ENCODE assay signal across 1 cellular context in genomic region chr19:16771618-16772017, GRCh38.
A peak's percentile ranks its signal among the peaks of the same experiment; 100 is the strongest.
TF ChIP-seq lines count a peak whose summit lies in the region.

No MANE protein-coding gene starts in this region.

TF ChIP-seq in HepG2, 621 proteins besides CTCF, POLR2A, EP300 and RAD21 (continued from another document and continues in another):
- no peak for TF ChIP-seq CREB1 (IDR thresholded peaks at IDR 0.05)
- no peak for TF ChIP-seq CREB1 (CRISPR knock-in tag; IDR thresholded peaks at IDR 0.05)
- no peak for TF ChIP-seq DDIT3 (CRISPR knock-in tag; IDR thresholded peaks at IDR 0.05)
- TF ChIP-seq ZNF432 (CRISPR knock-in tag; IDR thresholded peaks at IDR 0.05; ENCODE audit: borderline replicate concordance): no peak
- TF ChIP-seq FOXA1 (IDR thresholded peaks at IDR 0.05): no peak
- TF ChIP-seq FOXA1 (CRISPR knock-in tag; IDR thresholded peaks at IDR 0.05): no peak
- TF ChIP-seq HOXA9 (CRISPR knock-in tag; IDR thresholded peaks at IDR 0.05; ENCODE audit: borderline replicate concordance): no peak
- no peak for TF ChIP-seq ZNF660 (CRISPR knock-in tag; IDR thresholded peaks at IDR 0.05; ENCODE audit: borderline replicate concordance, low read depth)
- TF ChIP-seq GZF1 (CRISPR knock-in tag; IDR thresholded peaks at IDR 0.05): no peak
- TF ChIP-seq ZNF709 (CRISPR knock-in tag; IDR thresholded peaks at IDR 0.05): no peak
- TF ChIP-seq USF2 (IDR thresholded peaks at IDR 0.05; ENCODE audit: low read depth, low read length): no peak
- no peak for TF ChIP-seq USF2 (CRISPR knock-in tag; IDR thresholded peaks at IDR 0.05; ENCODE audit: borderline replicate concordance)
- no peak for TF ChIP-seq ZNF431 (CRISPR knock-in tag; IDR thresholded peaks at IDR 0.05; ENCODE audit: borderline replicate concordance, low read depth)
- no peak for TF ChIP-seq ZNF124 (CRISPR knock-in tag; IDR thresholded peaks at IDR 0.05)
- TF ChIP-seq CAMTA2 (CRISPR knock-in tag; IDR thresholded peaks at IDR 0.05; ENCODE audit: borderline replicate concordance): no peak
- no peak for TF ChIP-seq AKAP8 (CRISPR knock-in tag; IDR thresholded peaks at IDR 0.05)
- TF ChIP-seq ZZZ3 (CRISPR knock-in tag; IDR thresholded peaks at IDR 0.05; ENCODE audit: borderline replicate concordance): no peak
- TF ChIP-seq ZBTB14 (CRISPR knock-in tag; IDR thresholded peaks at IDR 0.05): no peak
- TF ChIP-seq SMC3 (IDR thresholded peaks at IDR 0.05; ENCODE audit: low read length): peak; percentile 85
- TF ChIP-seq NCOA5 (CRISPR knock-in tag; IDR thresholded peaks at IDR 0.05): no peak
- no peak for TF ChIP-seq SP2 (CRISPR knock-in tag; IDR thresholded peaks at IDR 0.05)
- TF ChIP-seq TRIM24 (CRISPR knock-in tag; IDR thresholded peaks at IDR 0.05): no peak
- TF ChIP-seq MYC (CRISPR knock-in tag; IDR thresholded peaks at IDR 0.05; ENCODE audit: borderline replicate concordance): peak; percentile 49; the same call in 1 of the 2 replicates
- no peak for TF ChIP-seq SNAI1 (CRISPR knock-in tag; IDR thresholded peaks at IDR 0.05; ENCODE audit: borderline replicate concordance)
- TF ChIP-seq ZSCAN9 (CRISPR knock-in tag; IDR thresholded peaks at IDR 0.05; ENCODE audit: borderline replicate concordance): no peak
- no peak for TF ChIP-seq BCL3 (CRISPR knock-in tag; IDR thresholded peaks at IDR 0.05)
- no peak for TF ChIP-seq FOXK1 (CRISPR knock-in tag; IDR thresholded peaks at IDR 0.05; ENCODE audit: borderline replicate concordance, low read depth)
- no peak for TF ChIP-seq ZNF143 (CRISPR knock-in tag; IDR thresholded peaks at IDR 0.05)
- TF ChIP-seq PRPF4 (IDR thresholded peaks at IDR 0.05; ENCODE audit: low read depth, low read length, poor library complexity, severe bottlenecking): no peak
- TF ChIP-seq, protein P1, sequence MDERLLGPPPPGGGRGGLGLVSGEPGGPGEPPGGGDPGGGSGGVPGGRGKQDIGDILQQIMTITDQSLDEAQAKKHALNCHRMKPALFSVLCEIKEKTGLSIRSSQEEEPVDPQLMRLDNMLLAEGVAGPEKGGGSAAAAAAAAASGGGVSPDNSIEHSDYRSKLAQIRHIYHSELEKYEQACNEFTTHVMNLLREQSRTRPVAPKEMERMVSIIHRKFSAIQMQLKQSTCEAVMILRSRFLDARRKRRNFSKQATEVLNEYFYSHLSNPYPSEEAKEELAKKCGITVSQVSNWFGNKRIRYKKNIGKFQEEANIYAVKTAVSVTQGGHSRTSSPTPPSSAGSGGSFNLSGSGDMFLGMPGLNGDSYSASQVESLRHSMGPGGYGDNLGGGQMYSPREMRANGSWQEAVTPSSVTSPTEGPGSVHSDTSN (CRISPR knock-in tag; IDR thresholded peaks at IDR 0.05): peak; percentile 36; the same call in 1 of the 2 replicates
- TF ChIP-seq ZNF883 (CRISPR knock-in tag; IDR thresholded peaks at IDR 0.05; ENCODE audit: not compliant biosample characterization): no peak
- TF ChIP-seq, protein P2, sequence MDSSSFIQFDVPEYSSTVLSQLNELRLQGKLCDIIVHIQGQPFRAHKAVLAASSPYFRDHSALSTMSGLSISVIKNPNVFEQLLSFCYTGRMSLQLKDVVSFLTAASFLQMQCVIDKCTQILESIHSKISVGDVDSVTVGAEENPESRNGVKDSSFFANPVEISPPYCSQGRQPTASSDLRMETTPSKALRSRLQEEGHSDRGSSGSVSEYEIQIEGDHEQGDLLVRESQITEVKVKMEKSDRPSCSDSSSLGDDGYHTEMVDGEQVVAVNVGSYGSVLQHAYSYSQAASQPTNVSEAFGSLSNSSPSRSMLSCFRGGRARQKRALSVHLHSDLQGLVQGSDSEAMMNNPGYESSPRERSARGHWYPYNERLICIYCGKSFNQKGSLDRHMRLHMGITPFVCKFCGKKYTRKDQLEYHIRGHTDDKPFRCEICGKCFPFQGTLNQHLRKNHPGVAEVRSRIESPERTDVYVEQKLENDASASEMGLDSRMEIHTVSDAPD (CRISPR knock-in tag; IDR thresholded peaks at IDR 0.05): no peak
- no peak for TF ChIP-seq NONO (IDR thresholded peaks at IDR 0.05)
- no peak for TF ChIP-seq NONO (CRISPR knock-in tag; conservative IDR thresholded peaks at IDR 0.05)
- TF ChIP-seq ZKSCAN5 (CRISPR knock-in tag; IDR thresholded peaks at IDR 0.05): no peak
- TF ChIP-seq ZNF367 (CRISPR knock-in tag; IDR thresholded peaks at IDR 0.05; ENCODE audit: borderline replicate concordance): no peak
- no peak for TF ChIP-seq ZNF713 (CRISPR knock-in tag; IDR thresholded peaks at IDR 0.05)
- TF ChIP-seq ISL2 (CRISPR knock-in tag; IDR thresholded peaks at IDR 0.05): no peak
- no peak for TF ChIP-seq THAP7 (CRISPR knock-in tag; IDR thresholded peaks at IDR 0.05)
- no peak for TF ChIP-seq PCBP1 (IDR thresholded peaks at IDR 0.05; ENCODE audit: borderline replicate concordance, low read depth, low read length)
- no peak for TF ChIP-seq MAF1 (CRISPR knock-in tag; IDR thresholded peaks at IDR 0.05; ENCODE audit: borderline replicate concordance)
- TF ChIP-seq CREM (IDR thresholded peaks at IDR 0.05): no peak
- no peak for TF ChIP-seq CREM (CRISPR knock-in tag; IDR thresholded peaks at IDR 0.05)
- no peak for TF ChIP-seq SETDB1 (CRISPR knock-in tag; IDR thresholded peaks at IDR 0.05; ENCODE audit: borderline replicate concordance)
- no peak for TF ChIP-seq KAT2B (IDR thresholded peaks at IDR 0.05; ENCODE audit: borderline replicate concordance, low read depth, low read length)
- no peak for TF ChIP-seq ZNF777 (CRISPR knock-in tag; IDR thresholded peaks at IDR 0.05)
- no peak for TF ChIP-seq ZFP90 (CRISPR knock-in tag; IDR thresholded peaks at IDR 0.05; ENCODE audit: borderline replicate concordance)
- no peak for TF ChIP-seq GABPA (IDR thresholded peaks at IDR 0.05; ENCODE audit: low read depth, low read length)
- no peak for TF ChIP-seq GABPA (CRISPR knock-in tag; IDR thresholded peaks at IDR 0.05; ENCODE audit: low read depth)
- no peak for TF ChIP-seq ZNF629 (CRISPR knock-in tag; conservative IDR thresholded peaks at IDR 0.05)
- TF ChIP-seq, protein P3, sequence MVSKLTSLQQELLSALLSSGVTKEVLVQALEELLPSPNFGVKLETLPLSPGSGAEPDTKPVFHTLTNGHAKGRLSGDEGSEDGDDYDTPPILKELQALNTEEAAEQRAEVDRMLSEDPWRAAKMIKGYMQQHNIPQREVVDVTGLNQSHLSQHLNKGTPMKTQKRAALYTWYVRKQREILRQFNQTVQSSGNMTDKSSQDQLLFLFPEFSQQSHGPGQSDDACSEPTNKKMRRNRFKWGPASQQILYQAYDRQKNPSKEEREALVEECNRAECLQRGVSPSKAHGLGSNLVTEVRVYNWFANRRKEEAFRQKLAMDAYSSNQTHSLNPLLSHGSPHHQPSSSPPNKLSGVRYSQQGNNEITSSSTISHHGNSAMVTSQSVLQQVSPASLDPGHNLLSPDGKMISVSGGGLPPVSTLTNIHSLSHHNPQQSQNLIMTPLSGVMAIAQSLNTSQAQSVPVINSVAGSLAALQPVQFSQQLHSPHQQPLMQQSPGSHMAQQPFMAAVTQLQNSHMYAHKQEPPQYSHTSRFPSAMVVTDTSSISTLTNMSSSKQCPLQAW (CRISPR knock-in tag; IDR thresholded peaks at IDR 0.05): 0 out of 2 replicates have a peak, but pooled peaks have one; percentile 21
- no peak for TF ChIP-seq HMGA1 (CRISPR knock-in tag; conservative IDR thresholded peaks at IDR 0.05)
- TF ChIP-seq, protein P4, sequence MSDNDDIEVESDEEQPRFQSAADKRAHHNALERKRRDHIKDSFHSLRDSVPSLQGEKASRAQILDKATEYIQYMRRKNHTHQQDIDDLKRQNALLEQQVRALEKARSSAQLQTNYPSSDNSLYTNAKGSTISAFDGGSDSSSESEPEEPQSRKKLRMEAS (IDR thresholded peaks at IDR 0.05): peak; percentile 66
- TF ChIP-seq NFYC (CRISPR knock-in tag; IDR thresholded peaks at IDR 0.05): no peak
- no peak for TF ChIP-seq SMARCE1 (IDR thresholded peaks at IDR 0.05; ENCODE audit: borderline replicate concordance)
- no peak for TF ChIP-seq ZNF691 (CRISPR knock-in tag; IDR thresholded peaks at IDR 0.05; ENCODE audit: borderline replicate concordance, low read depth)
- no peak for TF ChIP-seq ADNP (CRISPR knock-in tag; IDR thresholded peaks at IDR 0.05)
- TF ChIP-seq, protein P5, sequence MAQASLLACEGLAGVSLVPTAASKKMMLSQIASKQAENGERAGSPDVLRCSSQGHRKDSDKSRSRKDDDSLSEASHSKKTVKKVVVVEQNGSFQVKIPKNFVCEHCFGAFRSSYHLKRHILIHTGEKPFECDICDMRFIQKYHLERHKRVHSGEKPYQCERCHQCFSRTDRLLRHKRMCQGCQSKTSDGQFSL (CRISPR knock-in tag; IDR thresholded peaks at IDR 0.05): no peak
- TF ChIP-seq MBNL3 (CRISPR knock-in tag; conservative IDR thresholded peaks at IDR 0.05): no peak
- peak; percentile 90 for TF ChIP-seq STAG1 (CRISPR knock-in tag; IDR thresholded peaks at IDR 0.05)
- TF ChIP-seq MEIS2 (CRISPR knock-in tag; IDR thresholded peaks at IDR 0.05): 0 out of 2 replicates have a peak, but pooled peaks have one; percentile 42
- no peak for TF ChIP-seq ZNF225 (CRISPR knock-in tag; IDR thresholded peaks at IDR 0.05)
- peak; percentile 51 for TF ChIP-seq XRCC5 (optimal IDR thresholded peaks at IDR 0.05; ENCODE audit: low read length)
- no peak for TF ChIP-seq SOX13 (IDR thresholded peaks at IDR 0.05)
- no peak for TF ChIP-seq SOX13 (CRISPR knock-in tag; conservative IDR thresholded peaks at IDR 0.05 in 1 of 2, IDR thresholded peaks at IDR 0.05 in 1 of 2)
